ENCODE assay signal across 9 cellular contexts in the genomic region with DNA sequence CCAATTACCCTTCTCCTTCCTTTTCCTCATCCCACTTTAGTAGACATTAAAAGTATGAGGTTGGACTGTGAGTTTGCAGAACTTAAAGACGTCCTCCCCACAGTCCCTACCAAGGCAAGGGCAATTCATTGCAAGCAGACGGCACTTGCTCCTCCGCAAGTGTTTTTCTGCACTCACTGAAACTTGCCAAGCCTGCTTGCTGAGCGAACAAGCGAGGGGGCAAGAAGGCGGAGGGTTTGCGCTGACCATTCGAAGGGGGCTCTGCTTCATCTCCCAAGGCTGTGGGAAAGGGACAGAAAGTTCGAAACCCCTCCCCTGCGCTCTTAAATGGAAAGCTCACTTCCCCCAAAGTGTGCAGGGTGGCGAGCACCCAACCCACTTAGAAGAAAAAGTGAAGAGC. TPM values are rescaled to one million over a fixed set of nuclear protein-coding genes. Genes with fewer than 3 reads are reported as not detected.
DNase-seq lines count a peak whose midpoint lies in the region; ATAC-seq and TF ChIP-seq lines count a peak whose summit lies in the region.
"Had no signal": no experiment of that assay in that cellular context is flagged by ENCODE, and none has a peak within 500 bp of the region (broad histone marks: within the 10 kb centered on the region; RNA-seq: fewer than 3 reads in every experiment).

No MANE protein-coding gene starts in this region.

- peaks cover 94 to 100% (median 100%) of the 10 kb centered on the region in 11 experiments for H3K27me3 ChIP-seq in BLaER1 treated with 17β-estradiol and CSF1 and Interleukin-3, amounts not matched to agents 10 nM and 100 nM
- H3K27me3 ChIP-seq in SJSA1 (replicated peaks), result no peaks in the 10 kb centered on the region
- peaks cover 0 to 70% (median 0%) of the 10 kb centered on the region in 7 donors for H3K27me3 ChIP-seq in heart right ventricle
- no peaks in the 10 kb centered on the region for H3K27me3 ChIP-seq in parathyroid adenoma (ENCODE audit: control insufficient read depth, insufficient read depth, low read length)

- TF ChIP-seq CTCF in heart right ventricle (IDR thresholded peaks at IDR 0.05), result no peak
- TF ChIP-seq CTCF in parathyroid adenoma (IDR thresholded peaks at IDR 0.05), result no peak

- ATAC-seq in heart right ventricle (peak in 3 of 8 donors; percentile 16 to 25 (median 18)), GM18502 (IDR thresholded peaks at IDR 0.05; ENCODE audit: poor library complexity, unreplicated experiment) (no peak), GM18867 (IDR thresholded peaks at IDR 0.05; ENCODE audit: unreplicated experiment) (no peak)

- H3K9me3 ChIP-seq in BLaER1 treated with 17β-estradiol and CSF1 and Interleukin-3, amounts not matched to agents 10 nM and 100 nM (replicated peaks in 1 of 11), result no peaks in the 10 kb centered on the region
- H3K9me3 ChIP-seq in SJSA1 (replicated peaks) (no peaks in the 10 kb centered on the region), heart right ventricle (no peaks in the 10 kb centered on the region), parathyroid adenoma (ENCODE audit: control insufficient read depth, low read length) (no peaks in the 10 kb centered on the region)

- H3K9ac ChIP-seq in BLaER1 treated with 17β-estradiol and CSF1 and Interleukin-3, amounts not matched to agents 10 nM and 100 nM, result no peak overlapping the region
- no peak overlapping the region for H3K9ac ChIP-seq in parathyroid adenoma

- H4K20me1 ChIP-seq in BLaER1 treated with 17β-estradiol and CSF1 and Interleukin-3, amounts not matched to agents 10 nM and 100 nM, result peaks cover 0 to 31% (median 7%) of the 10 kb centered on the region in 11 experiments; a peak in 9 of 22 replicates

- WGBS in heart right ventricle, 2 donors, result 6 to 10% methylated on average over 11 of the region's 11 CpGs

- H3K36me3 ChIP-seq in BLaER1 treated with 17β-estradiol and CSF1 and Interleukin-3, amounts not matched to agents 10 nM and 100 nM, result no peaks in the 10 kb centered on the region
- H3K36me3 ChIP-seq in SJSA1, result no peaks in the 10 kb centered on the region
- H3K36me3 ChIP-seq in heart right ventricle, result no peaks in the 10 kb centered on the region
- no peaks in the 10 kb centered on the region for H3K36me3 ChIP-seq in parathyroid adenoma (ENCODE audit: control insufficient read depth, insufficient read depth, low read length)

- peak overlapping the region; percentile 57 to 93 (median 76); a peak in 21 of 22 replicates for H3K4me2 ChIP-seq in BLaER1 treated with 17β-estradiol and CSF1 and Interleukin-3, amounts not matched to agents 10 nM and 100 nM
- no peak overlapping the region for H3K4me2 ChIP-seq in parathyroid adenoma (ENCODE audit: low read length)

- peak overlapping the region; percentile 51 to 68 (median 60); a peak in 14 of 20 replicates for H3K4me3 ChIP-seq in BLaER1 treated with 17β-estradiol and CSF1 and Interleukin-3, amounts not matched to agents 10 nM and 100 nM
- H3K4me3 ChIP-seq in SJSA1 (peak overlapping the region; percentile 67), heart right ventricle (peak overlapping the region; percentile 28 to 75 (median 65)), parathyroid adenoma (ENCODE audit: low read depth, low read length) (no peak overlapping the region)

- intact Hi-C loops in heart right ventricle (cut with DNase I), result loop anchor here in 8 of 10 donors (5.0 to 10.0 kb wide), 10 partner anchors 64 to 434 kb away; no protein-coding TSS in a partner anchor

- peaks cover 0 to 6% (median 0%) of the 10 kb centered on the region in 10 experiments; a peak in 1 of 20 replicates for H3K4me1 ChIP-seq in BLaER1 treated with 17β-estradiol and CSF1 and Interleukin-3, amounts not matched to agents 10 nM and 100 nM
- peaks cover 27% of the 10 kb centered on the region for H3K4me1 ChIP-seq in SJSA1 (replicated peaks)
- H3K4me1 ChIP-seq in heart right ventricle, result peaks cover 0 to 10% (median 0%) of the 10 kb centered on the region in 9 donors
- H3K4me1 ChIP-seq in parathyroid adenoma, result no peaks in the 10 kb centered on the region

- H3K27ac ChIP-seq in BLaER1 treated with 17β-estradiol and CSF1 and Interleukin-3, amounts not matched to agents 10 nM and 100 nM, result no peak overlapping the region
- H3K27ac ChIP-seq in SJSA1, result no peak overlapping the region; the same call in 1 of the 2 replicates
- H3K27ac ChIP-seq in heart right ventricle, result peak overlapping the region in 6 of 10 donors; percentile 64 to 79 (median 68)
- no peak overlapping the region for H3K27ac ChIP-seq in parathyroid adenoma

- peak overlapping the region; percentile 44 for H2AFZ ChIP-seq in parathyroid adenoma

- H3K79me2 ChIP-seq in parathyroid adenoma, result no peaks in the 10 kb centered on the region

- no peak for DNase-seq in SJSA1 (ENCODE audit: low read depth in 1 of 2, low spot score in 2 of 2)
- DNase-seq in heart right ventricle, result no peak
- no peak for DNase-seq in NOMO-1 treated with DMSO at 0.1 percent for 48 hours (lab: John Stamatoyannopoulos, UW; ENCODE audit: unreplicated experiment)
- DNase-seq in effector CD4-positive, alpha-beta T cell, result no peak
- DNase-seq: activated CD4-positive, CD25-positive, alpha-beta regulatory T cell had no signal

RNA-seq across cellular contexts. Expression of a gene that starts 1.5 kb away (rescaled TPM):
- 9.4 and 14.8 TPM in 2 replicates for total RNA-seq in SJSA1 (2014; rRNA removed; shearing (Covaris generic))
- 10 to 100 TPM in 4 of 10 donors, 1 to 10 TPM in 6; 4.5 to 22.6 (median 8.0) TPM for total RNA-seq in heart right ventricle
- polyA plus RNA-seq in heart right ventricle, result 1 to 10 TPM; 1.4 to 2.1 TPM

Comparison
In these comparisons a context has a peak if more than half of its experiments do, and no peak if none do; other contexts are left out.
1. H3K27ac ChIP-seq: peak in heart right ventricle (6 of 10); none in BLaER1 treated with 17β-estradiol and CSF1 and Interleukin-3, amounts not matched to agents 10 nM and 100 nM (0 of 11), SJSA1 (single experiment) and parathyroid adenoma (single experiment).